In genomic region chr1:24027838-24028468, GRCh38 we compare ENCODE assay signal across 8 cellular contexts. TPM values are rescaled to one million over a fixed set of nuclear protein-coding genes. Genes with fewer than 3 reads are reported as not detected.
DNase-seq lines count a peak whose midpoint lies in the region; ATAC-seq and TF ChIP-seq lines count a peak whose summit lies in the region.

No MANE protein-coding gene starts in this region.

- CTCF ChIA-PET in activated CD4-positive, alpha-beta T cell treated with anti-CD3 and anti-CD28 coated beads for 36 hours (lab: Charles Lee), result interaction anchor here (0.6 to 2.0 kb wide), 8 partner anchors 13 to 256 kb away, joined by 3 to 8 read pairs (median 3); no protein-coding TSS in a partner anchor

- H3K36me3 ChIP-seq in kidney epithelial cell (ENCODE audit: control insufficient read depth, insufficient read depth, low read length), result no peaks in the 10 kb centered on the region
- H3K36me3 ChIP-seq in suprapubic skin, result no peaks in the 10 kb centered on the region

- no peaks in the 10 kb centered on the region for H3K27me3 Mint-ChIP-seq in activated CD4-positive, alpha-beta T cell treated with anti-CD3 and anti-CD28 coated beads for 36 hours

- H3K9me3 Mint-ChIP-seq in activated CD4-positive, alpha-beta T cell treated with anti-CD3 and anti-CD28 coated beads for 36 hours (ENCODE audit: low read depth), result no peaks in the 10 kb centered on the region

- H3K36me3 Mint-ChIP-seq in activated CD4-positive, alpha-beta T cell treated with anti-CD3 and anti-CD28 coated beads for 36 hours (ENCODE audit: low read depth), result no peaks in the 10 kb centered on the region

- no peaks in the 10 kb centered on the region for H3K4me1 ChIP-seq in suprapubic skin

- TF ChIP-seq CTCF in kidney epithelial cell (IDR thresholded peaks at IDR 0.05; ENCODE audit: insufficient read depth, low read length, poor library complexity, severe bottlenecking) (peak; percentile 55), suprapubic skin (IDR thresholded peaks at IDR 0.05) (no peak)

- POLR2A ChIA-PET in activated CD4-positive, alpha-beta T cell treated with anti-CD3 and anti-CD28 coated beads for 36 hours (lab: Charles Lee), result interaction anchor here (0.6 to 1.1 kb wide), 3 partner anchors 17 to 84 kb away, joined by 3 to 5 read pairs (median 4); no protein-coding TSS in a partner anchor

- WGBS in suprapubic skin, result 77% methylated on average over 4 of the region's 4 CpGs

- H3K4me1 Mint-ChIP-seq in activated CD4-positive, alpha-beta T cell treated with anti-CD3 and anti-CD28 coated beads for 36 hours, result no peaks in the 10 kb centered on the region

- TF ChIP-seq POLR2A in suprapubic skin (IDR thresholded peaks at IDR 0.05), result no peak

- H3K27me3 ChIP-seq in kidney epithelial cell (ENCODE audit: control insufficient read depth, insufficient read depth, low read length) (no peaks in the 10 kb centered on the region), suprapubic skin (no peaks in the 10 kb centered on the region)

- no peaks in the 10 kb centered on the region for H3K9me3 ChIP-seq in suprapubic skin

- intact Hi-C loops in activated CD4-positive, alpha-beta T cell treated with anti-CD3 and anti-CD28 coated beads for 36 hours (cut with DNase I, micrococcal nuclease), result loop anchor here in 1 of 2 experiments (5.0 kb wide), 2 partner anchors 216 to 256 kb away; no protein-coding TSS in a partner anchor

- H3K27ac ChIP-seq in suprapubic skin, result no peak overlapping the region

- ATAC-seq in GM18520 (IDR thresholded peaks at IDR 0.05; ENCODE audit: unreplicated experiment) (no peak), HG02571 (IDR thresholded peaks at IDR 0.05; ENCODE audit: unreplicated experiment) (no peak)
- ATAC-seq in activated CD4-positive, alpha-beta T cell treated with anti-CD3 and anti-CD28 coated beads for 36 hours, result no peak

- DNase-seq in EH (ENCODE audit: low read depth), result peak; percentile 74
- DNase-seq in LoVo (ENCODE audit: low spot score), result peak; percentile 58
- peak; percentile 66 for DNase-seq in astrocyte of the hippocampus (ENCODE audit: low read depth, low spot score)
- no peak for DNase-seq in kidney epithelial cell (ENCODE audit: low read depth)
- no peak for DNase-seq in activated CD4-positive, alpha-beta T cell treated with anti-CD3 and anti-CD28 coated beads for 36 hours
- DNase-seq in suprapubic skin (ENCODE audit: low spot score in 2 of 2), result no peak

- TF ChIP-seq EP300 in suprapubic skin (IDR thresholded peaks at IDR 0.05), result no peak

- no peak overlapping the region for H3K4me3 Mint-ChIP-seq in activated CD4-positive, alpha-beta T cell treated with anti-CD3 and anti-CD28 coated beads for 36 hours

- H3K4me3 ChIP-seq in kidney epithelial cell (ENCODE audit: low read depth, low read length) (no peak overlapping the region), suprapubic skin (no peak overlapping the region)

- no peak overlapping the region for H3K27ac Mint-ChIP-seq in activated CD4-positive, alpha-beta T cell treated with anti-CD3 and anti-CD28 coated beads for 36 hours

RNA-seq across cellular contexts. Expression of gene SRSF10, which starts 47.8 kb away (rescaled TPM):
- total RNA-seq in kidney epithelial cell (74.3 and 83.7 TPM in 2 replicates), suprapubic skin (100 to 1,000 TPM in 1 of 4 donors, 10 to 100 TPM in 3; 67.7 to 162 (median 74.2) TPM)
- total RNA-seq in activated CD4-positive, alpha-beta T cell treated with anti-CD3 and anti-CD28 coated beads for 36 hours, result 100 to 1,000 TPM; 213 to 225 TPM

Comparison
In these comparisons a context has a peak if more than half of its experiments do, and no peak if none do; other contexts are left out.
1. DNase-seq: peak in EH (single experiment), LoVo (single experiment) and astrocyte of the hippocampus (single experiment); none in kidney epithelial cell (single experiment), activated CD4-positive, alpha-beta T cell treated with anti-CD3 and anti-CD28 coated beads for 36 hours (single experiment) and suprapubic skin (0 of 2).